11 cellular contexts compared by ENCODE assay signal in the genomic region with DNA sequence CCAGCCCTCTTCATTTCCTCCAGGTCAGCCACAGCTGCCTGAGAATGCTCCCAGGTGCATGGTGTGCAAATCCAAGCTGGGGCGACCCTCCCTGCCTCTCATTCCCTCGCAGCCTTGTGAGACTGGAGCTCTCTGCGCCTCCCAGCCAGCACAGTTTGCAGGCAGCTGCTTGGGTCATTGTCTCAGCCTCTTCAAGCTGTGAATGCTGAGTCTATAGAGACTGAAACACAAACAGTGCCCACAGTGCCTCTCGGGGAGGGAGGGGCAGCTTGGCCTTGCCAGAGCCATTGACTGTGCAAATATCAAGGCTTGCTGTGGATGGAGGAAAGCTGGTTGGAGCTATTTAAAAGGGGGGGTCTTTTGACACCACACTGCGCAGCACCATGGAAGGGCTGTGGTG. TPM values are rescaled to one million over a fixed set of nuclear protein-coding genes. Genes with fewer than 3 reads are reported as not detected.
DNase-seq lines count a peak whose midpoint lies in the region; ATAC-seq and TF ChIP-seq lines count a peak whose summit lies in the region.
"Had no signal": no experiment of that assay in that cellular context is flagged by ENCODE, and none has a peak within 500 bp of the region (broad histone marks: within the 10 kb centered on the region; RNA-seq: fewer than 3 reads in every experiment).

No MANE protein-coding gene starts in this region.

- ATAC-seq in left lung (peak; percentile 67), HG02973 (IDR thresholded peaks at IDR 0.05; ENCODE audit: unreplicated experiment) (no peak)
- ATAC-seq: K562 had no signal

- H3K27me3 ChIP-seq in left lung = no peaks in the 10 kb centered on the region

- H3K4me1 ChIP-seq in left lung = peaks cover 69 to 83% of the 10 kb centered on the region in 2 donors

- H3K27ac ChIP-seq in left lung = peak overlapping the region; percentile 53 to 63
- peak overlapping the region; percentile 48 for H3K27ac ChIP-seq in temporal lobe (ENCODE audit: low read depth, low read length)
- H3K27ac ChIP-seq: GM23248 had no signal

- no peaks in the 10 kb centered on the region for H3K36me3 ChIP-seq in left lung

- H3K9me3 ChIP-seq in left lung = no peaks in the 10 kb centered on the region

- intact Hi-C loops in left lung (cut with DNase I) = no loop called here

- TF ChIP-seq CTCF in left lung (IDR thresholded peaks at IDR 0.05) = no peak

- peak; percentile 62 for DNase-seq in NCI-H187 treated with DMSO at 0.1 percent for 48 hours (lab: John Stamatoyannopoulos, UW)
- DNase-seq in amygdala (lab: John Stamatoyannopoulos, UW) = peak in 42 of 56 donors; percentile 21 to 82 (median 57)
- DNase-seq in left lung = peak; percentile 77 to 81
- no peak for DNase-seq in SIG-M5 treated with dmso at 0.1 percent for 504 hours (lab: John Stamatoyannopoulos, UW; ENCODE audit: unreplicated experiment)
- no peak for DNase-seq in germinal center (ENCODE audit: low spot score)
- no peak for DNase-seq in foreskin melanocyte
- DNase-seq: GM23248, T1000 had no signal

- no peak overlapping the region for H3K4me3 ChIP-seq in left lung
- H3K4me3 ChIP-seq: GM23248, K562 had no signal

RNA-seq across cellular contexts. Expression of a gene that starts 10.6 kb away (rescaled TPM):
- total RNA-seq in left lung = 10 to 100 TPM; 73.5 to 92.8 TPM
- 63.2 TPM for total RNA-seq in temporal lobe

Comparison
In these comparisons a context has a peak if more than half of its experiments do, and no peak if none do; other contexts are left out.
1. DNase-seq: peak in NCI-H187 treated with DMSO at 0.1 percent for 48 hours (single experiment), amygdala (42 of 56) and left lung (2 of 2); none in SIG-M5 treated with dmso at 0.1 percent for 504 hours (single experiment), germinal center (single experiment) and foreskin melanocyte (single experiment).